Comparison of ENCODE assay signal across 8 cellular contexts in the genomic region with DNA sequence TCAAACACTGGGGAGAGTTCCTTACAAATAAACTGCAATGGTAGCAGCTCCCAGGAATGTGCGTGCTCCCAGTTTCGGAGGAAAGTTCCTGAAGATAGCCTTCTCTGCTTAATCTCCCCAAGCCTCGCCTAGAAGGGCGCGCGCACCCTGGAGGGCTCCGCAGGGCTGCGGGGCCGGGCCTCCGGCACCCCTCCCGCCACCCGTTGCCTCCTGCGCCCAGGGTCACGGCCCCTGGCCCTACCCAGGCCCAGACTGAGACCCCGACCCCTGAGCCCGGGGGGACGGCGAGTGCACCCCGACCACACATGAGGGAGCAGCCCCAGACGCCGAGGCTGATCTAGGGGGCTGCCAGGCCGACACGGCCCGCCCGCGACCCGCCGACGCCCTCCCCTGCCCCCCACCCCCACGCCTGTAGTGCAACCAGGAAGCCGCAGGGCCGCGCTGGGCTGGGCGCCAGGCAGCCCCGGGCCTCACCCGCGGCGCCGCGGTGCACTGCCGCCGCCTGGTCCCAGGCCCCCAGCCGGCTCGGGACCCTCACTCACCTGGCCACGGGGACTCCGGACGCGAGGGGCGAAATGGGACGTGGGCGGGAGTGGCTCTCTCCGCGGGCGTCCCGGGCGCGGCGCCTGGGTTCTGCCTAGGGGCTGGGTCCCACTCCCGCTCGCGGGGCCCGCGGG. TPM values are rescaled to one million over a fixed set of nuclear protein-coding genes. Genes with fewer than 3 reads are reported as not detected.
A peak's percentile ranks its signal among the peaks of the same experiment; 100 is the strongest.
DNase-seq lines count a peak whose midpoint lies in the region; ATAC-seq and TF ChIP-seq lines count a peak whose summit lies in the region.

No MANE protein-coding gene starts in this region.

- 0% methylated on average over 1 of the region's 63 CpGs; no CpG with 5 or more reads in 1 of the 2 donors for WGBS in esophagus squamous epithelium, 2 donors

- TF ChIP-seq POLR2A in esophagus squamous epithelium (IDR thresholded peaks at IDR 0.05), result no peak

- H3K4me3 Mint-ChIP-seq in Caco-2 (ENCODE audit: unreplicated experiment) (peak overlapping the region; percentile 78), nephron progenitor cell (peak overlapping the region; percentile 83)
- peak overlapping the region; percentile 84 for H3K4me3 Mint-ChIP-seq in activated CD4-positive, alpha-beta T cell treated with anti-CD3 and anti-CD28 coated beads, Interleukin-2, amount 10 ng/mL, durations not matched to agents 24 days and 14 days

- peak overlapping the region; percentile 100 for H3K27ac Mint-ChIP-seq in Caco-2 (ENCODE audit: unreplicated experiment)
- peak overlapping the region; percentile 90 for H3K27ac Mint-ChIP-seq in activated CD4-positive, alpha-beta T cell treated with anti-CD3 and anti-CD28 coated beads, Interleukin-2, amount 10 ng/mL, durations not matched to agents 24 days and 14 days
- H3K27ac Mint-ChIP-seq in nephron progenitor cell, result no peak overlapping the region

- TF ChIP-seq CTCF in Caco-2 (IDR thresholded peaks at IDR 0.05; ENCODE audit: insufficient read depth in 1 of 2, low read depth in 1 of 2, low read length in 1 of 2, severe bottlenecking in 1 of 2, unreplicated experiment in 1 of 2), result no peak
- no peak for TF ChIP-seq CTCF in GM20000 (IDR thresholded peaks at IDR 0.05; ENCODE audit: extremely low read depth, missing control alignments)
- peak in 1 of 6 experiments; percentile 15 for TF ChIP-seq CTCF in esophagus squamous epithelium (IDR thresholded peaks at IDR 0.05)
- TF ChIP-seq CTCF in nephron progenitor cell (IDR thresholded peaks at IDR 0.05), result no peak

- H3K9me3 ChIP-seq in Caco-2 (no peaks in the 10 kb centered on the region), esophagus squamous epithelium (no peaks in the 10 kb centered on the region)

- no TSS peak for BruUV-seq in Caco-2 (replicated peaks; lab: Mats Ljungman, UMichigan)

- H3K27ac ChIP-seq in esophagus squamous epithelium, result peak overlapping the region; percentile 98 to 100 (median 100)

- H3K36me3 Mint-ChIP-seq in Caco-2 (ENCODE audit: insufficient read depth, unreplicated experiment), result peaks cover 50% of the 10 kb centered on the region
- peaks cover 26% of the 10 kb centered on the region for H3K36me3 Mint-ChIP-seq in activated CD4-positive, alpha-beta T cell treated with anti-CD3 and anti-CD28 coated beads, Interleukin-2, amount 10 ng/mL, durations not matched to agents 24 days and 14 days (ENCODE audit: low read depth)
- no peaks in the 10 kb centered on the region for H3K36me3 Mint-ChIP-seq in nephron progenitor cell (ENCODE audit: low read depth)

- intact Hi-C loops in Caco-2 (cut with micrococcal nuclease; ENCODE audit: unreplicated experiment), result loop anchor here (1.0 to 5.0 kb wide), 3 partner anchors 9 to 128 kb away; a partner anchor contains a TSS
- intact Hi-C loops in activated CD4-positive, alpha-beta T cell treated with anti-CD3 and anti-CD28 coated beads, Interleukin-2, amount 10 ng/mL, durations not matched to agents 24 days and 14 days (cut with micrococcal nuclease), result loop anchor here (1.0 to 10.0 kb wide), 4 partner anchors 9 to 960 kb away; a partner anchor contains a TSS
- intact Hi-C loops in esophagus squamous epithelium (cut with DNase I), result loop anchor here (5.0 kb wide), 1 partner anchor 58 kb away; no protein-coding TSS in a partner anchor

- H3K4me3 ChIP-seq in Caco-2 (ENCODE audit: low read depth, low read length) (peak overlapping the region; percentile 84), esophagus squamous epithelium (peak overlapping the region; percentile 66 to 95 (median 89))

- CTCF ChIA-PET in Caco-2 (lab: Charles Lee), result interaction anchor here (1.0 to 1.5 kb wide), 2 partner anchors 8 to 61 kb away, joined by 3 to 7 read pairs; no protein-coding TSS in a partner anchor

- ATAC-seq in HG03558 (IDR thresholded peaks at IDR 0.05; ENCODE audit: extremely low read depth, unreplicated experiment), result peak; percentile 21

- H3K27me3 ChIP-seq in Caco-2 (replicated peaks; ENCODE audit: control insufficient read depth, insufficient read depth, low read length), result no peaks in the 10 kb centered on the region
- H3K27me3 ChIP-seq in esophagus squamous epithelium, result no peaks in the 10 kb centered on the region

- H3K27me3 Mint-ChIP-seq in Caco-2 (ENCODE audit: insufficient read depth, unreplicated experiment), result no peaks in the 10 kb centered on the region
- no peaks in the 10 kb centered on the region for H3K27me3 Mint-ChIP-seq in activated CD4-positive, alpha-beta T cell treated with anti-CD3 and anti-CD28 coated beads, Interleukin-2, amount 10 ng/mL, durations not matched to agents 24 days and 14 days
- peaks cover 33% of the 10 kb centered on the region for H3K27me3 Mint-ChIP-seq in nephron progenitor cell (ENCODE audit: low read depth, poor library complexity)

- H3K4me1 ChIP-seq in Caco-2 (peaks cover 51% of the 10 kb centered on the region), esophagus squamous epithelium (peaks cover 39 to 85% (median 50%) of the 10 kb centered on the region in 3 donors)

- H3K4me1 Mint-ChIP-seq in Caco-2 (ENCODE audit: low read depth, unreplicated experiment), result peaks cover 58% of the 10 kb centered on the region
- peaks cover 50% of the 10 kb centered on the region for H3K4me1 Mint-ChIP-seq in activated CD4-positive, alpha-beta T cell treated with anti-CD3 and anti-CD28 coated beads, Interleukin-2, amount 10 ng/mL, durations not matched to agents 24 days and 14 days
- peaks cover 40% of the 10 kb centered on the region for H3K4me1 Mint-ChIP-seq in nephron progenitor cell

- H3K36me3 ChIP-seq in Caco-2 (ENCODE audit: control insufficient read depth, insufficient read depth, low read length) (no peaks in the 10 kb centered on the region; the same call in 1 of the 2 replicates), esophagus squamous epithelium (peaks cover 0 to 11% (median 0%) of the 10 kb centered on the region in 3 donors)

- DNase-seq in Caco-2 (peak in 1 of 2 experiments; percentile 44), GM20000 (ENCODE audit: low spot score) (peak; percentile 80), esophagus squamous epithelium (lab: John Stamatoyannopoulos, UW) (no peak), nephron progenitor cell (peak; percentile 48), dedifferentiated amniotic fluid mesenchymal stem cell (ENCODE audit: extremely low spot score) (no peak), NCI-H1436 (lab: John Stamatoyannopoulos, UW) (no peak)
- DNase-seq in activated CD4-positive, alpha-beta T cell treated with anti-CD3 and anti-CD28 coated beads, Interleukin-2, amount 10 ng/mL, durations not matched to agents 24 days and 14 days, result peak; percentile 81

- POLR2A ChIA-PET in Caco-2 (lab: Charles Lee), result interaction anchor here (0.7 to 1.0 kb wide), 3 partner anchors 8 to 123 kb away, joined by 4 to 8 read pairs (median 6); no protein-coding TSS in a partner anchor

- no peaks in the 10 kb centered on the region for H3K9me3 Mint-ChIP-seq in Caco-2 (ENCODE audit: unreplicated experiment)
- no peaks in the 10 kb centered on the region for H3K9me3 Mint-ChIP-seq in activated CD4-positive, alpha-beta T cell treated with anti-CD3 and anti-CD28 coated beads, Interleukin-2, amount 10 ng/mL, durations not matched to agents 24 days and 14 days
- H3K9me3 Mint-ChIP-seq in nephron progenitor cell, result no peaks in the 10 kb centered on the region

RNA-seq across cellular contexts. Expression of a gene that starts 0.4 kb away (rescaled TPM):
- total RNA-seq in Caco-2 (2022), result 316 and 327 TPM in 2 replicates
- total RNA-seq in activated CD4-positive, alpha-beta T cell treated with anti-CD3 and anti-CD28 coated beads, Interleukin-2, amount 10 ng/mL, durations not matched to agents 24 days and 14 days, result 223 and 232 TPM in 2 replicates
- 100 to 1,000 TPM; 131 to 243 (median 163) TPM for total RNA-seq in esophagus squamous epithelium

Comparison
In these comparisons a context has a peak if more than half of its experiments do, and no peak if none do; other contexts are left out.
1. DNase-seq: peak in GM20000 (single experiment), activated CD4-positive, alpha-beta T cell treated with anti-CD3 and anti-CD28 coated beads, Interleukin-2, amount 10 ng/mL, durations not matched to agents 24 days and 14 days (single experiment) and nephron progenitor cell (single experiment); none in esophagus squamous epithelium (single experiment), dedifferentiated amniotic fluid mesenchymal stem cell (single experiment) and NCI-H1436 (single experiment).
2. Peak in every context shown above with its lines, with median percentiles within 50 percentile points of each other: H3K4me3 Mint-ChIP-seq.